33 cellular contexts compared by ENCODE assay signal in the genomic region with DNA sequence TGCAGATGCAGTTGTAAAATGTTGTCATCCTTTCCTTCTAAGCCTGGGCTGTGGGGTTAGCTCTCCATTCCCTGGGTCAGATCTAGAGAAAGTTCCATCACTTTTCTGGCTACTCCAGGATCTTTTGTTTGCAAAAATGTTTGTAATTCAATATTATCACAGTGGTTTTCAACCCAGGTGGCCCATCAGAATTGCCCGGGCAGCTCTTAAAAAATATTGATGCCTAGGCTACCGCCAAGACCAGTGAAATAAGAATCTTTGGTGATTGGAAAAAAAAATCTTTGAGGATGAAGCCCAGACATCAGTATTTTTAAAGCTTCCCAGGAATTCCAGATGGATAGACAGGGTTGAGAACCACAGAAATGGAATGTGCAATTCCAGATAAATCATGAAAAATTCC.
"Had no signal": no experiment of that assay in that cellular context is flagged by ENCODE, and none has a peak within 500 bp of the region (broad histone marks: within the 10 kb centered on the region; RNA-seq: fewer than 3 reads in every experiment).

No MANE protein-coding gene starts in this region.

- FAIRE-seq: RCC 7860 had no signal

- H2AFZ ChIP-seq: PC-9 had no signal

- H3K4me3 ChIP-seq: MG63, PC-9, SJCRH30 had no signal

- DNase-seq: Kasumi-1, MG63, NCI-H1048, NCI-H1092 treated with DMSO at 0.1 percent for 48 hours, NCI-H1105 treated with DMSO at 0.1 percent for 48 hours, NCI-H1417, NCI-H1436, NCI-H146, NCI-H1694, NCI-H187, NCI-H1930, NCI-H2029 treated with DMSO at 0.1 percent for 48 hours, NCI-H2081 treated with DMSO at 0.1 percent for 48 hours, NCI-H2107, NCI-H2171, NCI-H226, NCI-H446 treated with DMSO at 0.1 percent for 48 hours, NCI-H510A, NCI-H524, NCI-H526, NCI-H69, NCI-H748 treated with DMSO at 0.1 percent for 48 hours, NCI-H82, PC-9, SHP77, SIG-M5, SJCRH30, SK-N-SH, SW 1271 had no signal

- H3K27me3 ChIP-seq: MG63, SJCRH30 had no signal

- H3K9ac ChIP-seq: SK-N-SH had no signal

- H3K4me1 ChIP-seq: SJCRH30 had no signal

- H3K4me2 ChIP-seq: PC-9, SK-N-SH had no signal

- H3K36me3 ChIP-seq: MG63, SJCRH30 had no signal

- H3K27ac ChIP-seq: PC-9, RWPE1, SJCRH30 had no signal

- H3K9me3 ChIP-seq: SJCRH30, SK-N-SH had no signal

- ATAC-seq: Panc1, Right ventricle myocardium inferior had no signal
